In the genomic region with DNA sequence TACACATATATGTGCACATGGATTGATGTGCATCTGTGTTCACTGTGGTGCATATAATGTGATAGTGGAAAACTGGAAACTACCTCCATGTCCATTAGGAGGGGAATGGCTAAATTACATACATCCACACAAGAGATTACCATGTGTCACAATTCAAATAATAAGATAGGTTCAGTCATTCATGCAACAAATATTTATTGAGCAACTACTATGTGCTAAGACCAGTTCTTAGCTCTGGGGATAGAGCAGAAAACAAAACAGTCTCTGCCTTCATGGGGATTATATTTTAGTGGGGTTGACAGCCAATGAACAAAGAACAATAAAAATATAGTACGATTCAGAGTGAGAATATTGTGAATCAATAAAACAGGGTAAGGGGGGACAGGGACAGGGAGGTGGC, we compare ENCODE assay signal across 26 cellular contexts.
"Had no signal": no experiment of that assay in that cellular context is flagged by ENCODE, and none has a peak within 500 bp of the region (broad histone marks: within the 10 kb centered on the region; RNA-seq: fewer than 3 reads in every experiment).

No MANE protein-coding gene starts in this region.

- DNase-seq: cortex of kidney; effector CD4-positive, alpha-beta T cell; hypothalamus; immature natural killer cell; islet precursor cell; kidney glomerular epithelial cell; left colon; left ventricle myocardium superior; mucosa of descending colon; naive B cell; psoas muscle; right cardiac atrium; small intestine; stimulated activated CD4-positive, alpha-beta T cell treated with anti-CD3 and anti-CD28 coated beads, Interleukin-15, amount 100 ng/mL, for 24 hours; stimulated activated CD4-positive, alpha-beta T cell treated with anti-CD3 and anti-CD28 coated beads, Interleukin-2, amount 100 ng/mL, for 48 hours; stimulated activated naive CD4-positive, alpha-beta T cell; stimulated activated naive CD8-positive, alpha-beta T cell treated with anti-CD3 and anti-CD28 coated beads, Interleukin-15, amount 100 ng/mL, for 72 hours; transverse colon; upper lobe of right lung; uterus had no signal

- H3K27me3 ChIP-seq: neutrophil, suprapubic skin, transverse colon, upper lobe of right lung, uterus had no signal

- H3K9me3 ChIP-seq: mucosa of descending colon, neutrophil, suprapubic skin, transverse colon, upper lobe of right lung, uterus had no signal

- FAIRE-seq: frontal cortex, small intestine had no signal

- H3K27ac ChIP-seq: parathyroid adenoma, suprapubic skin, transverse colon, upper lobe of right lung, uterus had no signal

- H3K4me1 ChIP-seq: uterus had no signal

- ATAC-seq: left colon; left ventricle myocardium superior; mucosa of descending colon; natural killer cell treated with Interleukin-12 subunit alpha and Interleukin-12 subunit beta and Interleukin-15 and Interleukin-18, amount 100 ng/mL, for 72 hours; psoas muscle; right cardiac atrium; stimulated activated naive CD8-positive, alpha-beta T cell treated with anti-CD3 and anti-CD28 coated beads, Interleukin-15, amount 100 ng/mL, for 72 hours; upper lobe of right lung had no signal

- H3K36me3 ChIP-seq: transverse colon, uterus had no signal

- H2AFZ ChIP-seq: parathyroid adenoma had no signal

- H3K4me3 ChIP-seq: lung, mucosa of descending colon, psoas muscle, suprapubic skin, transverse colon, upper lobe of right lung, uterus had no signal

- H3K79me2 ChIP-seq: parathyroid adenoma had no signal

- H3K9ac ChIP-seq: parathyroid adenoma had no signal
